In the genomic region with DNA sequence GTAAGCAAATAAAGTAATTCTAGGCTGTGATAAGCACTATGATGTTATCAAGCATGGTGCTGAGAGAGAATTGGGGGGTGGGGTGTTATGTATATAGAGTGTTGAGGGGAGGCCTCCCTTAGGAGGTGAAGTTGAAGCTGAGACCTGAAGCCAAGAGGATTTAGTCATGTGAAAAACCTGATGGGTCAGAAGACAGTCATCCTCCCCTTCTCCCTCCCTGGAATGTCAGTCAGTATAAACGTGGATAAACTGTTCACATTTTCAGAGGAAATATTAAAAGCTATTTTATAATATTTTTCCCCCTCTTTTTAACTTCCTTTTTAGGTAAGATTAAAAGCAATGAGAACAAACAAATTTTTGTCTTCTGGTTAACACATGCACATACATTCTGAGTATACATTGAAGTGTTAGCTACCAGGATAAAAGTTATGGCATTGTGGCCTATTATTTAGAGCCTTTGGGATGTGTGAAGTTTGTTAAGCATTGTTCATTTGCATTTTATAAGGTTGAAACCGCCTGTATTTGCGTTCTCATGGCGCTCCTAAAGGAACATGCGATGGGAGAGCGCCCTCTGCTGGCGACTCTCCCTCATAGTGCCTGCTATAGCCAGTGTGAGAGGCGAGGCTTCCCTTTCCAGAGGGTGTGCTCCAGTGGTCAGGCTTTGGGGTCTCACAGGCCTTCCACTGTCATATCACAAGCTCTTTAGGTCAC, we compare ENCODE assay signal across 8 cellular contexts. TPM values are rescaled to one million over a fixed set of nuclear protein-coding genes. Genes with fewer than 3 reads are reported as not detected.
A peak's percentile ranks its signal among the peaks of the same experiment; 100 is the strongest.
DNase-seq lines count a peak whose midpoint lies in the region; ATAC-seq, FAIRE-seq and TF ChIP-seq lines count a peak whose summit lies in the region.

No MANE protein-coding gene starts in this region.

- peak; percentile 83 for ATAC-seq in omental fat pad (ENCODE audit: low FRiP score)

- in situ Hi-C loops in SK-MEL-5 (cut with HindIII; ENCODE audit: low pct_unique_long_range_greater_than_20kb, low sequenced_read_pairs) = no loop called here

- TF ChIP-seq CTCF in omental fat pad (IDR thresholded peaks at IDR 0.05) = peak in 2 of 3 donors; percentile 70 to 88

- peak; percentile 69 for FAIRE-seq in GM18507 (lab: Jason Lieb, UNC)

- DNase-seq in A172 (ENCODE audit: low spot score) (peak; percentile 67), GM18507 (ENCODE audit: extremely low spot score, insufficient read length, low read depth) (peak; percentile 44), LoVo (ENCODE audit: low spot score) (peak; percentile 79), SK-MEL-5 (ENCODE audit: low read depth, low spot score) (peak; percentile 78), germinal center (ENCODE audit: low spot score) (peak; percentile 79), omental fat pad (ENCODE audit: low spot score) (peak; percentile 90), substantia nigra (lab: John Stamatoyannopoulos, UW) (peak in 47 of 49 donors; percentile 5 to 86 (median 59))
- DNase-seq in activated naive CD4-positive, alpha-beta T cell treated with Interleukin-2 at 50 U/mL for 16 hours = peak; percentile 83

- H3K27ac ChIP-seq in substantia nigra (ENCODE audit: low read depth, low read length, poor library complexity, severe bottlenecking) = no peak overlapping the region

RNA-seq across cellular contexts. Expression of gene MAPK13, which starts 35.4 kb away (rescaled TPM):
- 0.34 and 0.46 TPM in 2 replicates for total RNA-seq in A172 (2014; rRNA removed; shearing (Covaris generic))
- 0.05 TPM in 1 of 2 replicates, not detected in the other for total RNA-seq in SK-MEL-5 (2014; rRNA removed; shearing (Covaris generic))
- polyA plus RNA-seq in SK-MEL-5 (2015; cell fraction: cytosol; rRNA removed) = 0.03 and 0.54 TPM in 2 replicates
- 0.38 and 1.3 TPM in 2 replicates for polyA plus RNA-seq in SK-MEL-5 (2015; cell fraction: nucleus; rRNA removed)
- total RNA-seq in omental fat pad = 10 to 100 TPM; 10.9 to 27.5 (median 17.7) TPM
